Comparison of ENCODE assay signal across 14 cellular contexts in the genomic region with DNA sequence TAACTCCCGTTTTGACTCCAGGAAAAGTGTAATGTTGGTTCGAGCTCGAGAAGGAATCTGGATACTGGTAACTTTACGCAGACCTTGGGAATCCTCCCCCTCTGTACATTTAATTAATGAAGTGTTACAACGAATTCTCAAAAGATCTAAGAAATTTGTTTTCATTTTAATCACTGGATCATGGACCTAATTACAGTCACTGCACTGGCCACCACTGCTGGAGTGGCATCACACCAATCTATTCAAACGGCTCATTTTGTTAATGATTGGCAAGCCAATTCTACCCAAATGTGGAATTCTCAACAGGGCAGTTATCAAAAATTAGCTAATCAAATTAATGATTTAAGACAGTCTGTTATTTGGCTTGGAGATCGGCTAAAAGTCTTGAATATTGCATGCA. TPM values are rescaled to one million over a fixed set of nuclear protein-coding genes. Genes with fewer than 3 reads are reported as not detected.
DNase-seq lines count a peak whose midpoint lies in the region; ATAC-seq, FAIRE-seq and TF ChIP-seq lines count a peak whose summit lies in the region.
"Not testable (repeated sequence)": the region's sequence is repeated elsewhere in the genome, so short reads cannot be mapped to it uniquely, and the experiment has no call there.
"Had no signal": no experiment of that assay in that cellular context is flagged by ENCODE, and none has a peak within 500 bp of the region (broad histone marks: within the 10 kb centered on the region; RNA-seq: fewer than 3 reads in every experiment).

No MANE protein-coding gene starts in this region.

- H2AFZ ChIP-seq in K562 (ENCODE audit: low read depth, low read length) = not testable (repeated sequence)

- 14% methylated on average over 7 of the region's 7 CpGs for WGBS in K562 (ENCODE audit: insufficient coverage, low coverage, missing lambda C conversion rate)

- POLR2A ChIA-PET in K562 (lab: Yijun Ruan, JAX) = not testable (repeated sequence)

- in situ Hi-C loops in K562 (cut with MboI) = not testable (repeated sequence)

- H4K20me1 ChIP-seq in K562 (replicated peaks; ENCODE audit: control insufficient read depth, insufficient read depth, low read length) = not testable (repeated sequence)

- not testable (repeated sequence) for FAIRE-seq in K562 (lab: Jason Lieb, UNC)

- H3K27ac ChIP-seq in K562 (ENCODE audit: extremely low read depth, low read depth, low read length) = not testable (repeated sequence)

- TF ChIP-seq POLR2A in K562 (conservative IDR thresholded peaks at IDR 0.05) = not testable (repeated sequence)

- intact Hi-C loops in K562 (cut with micrococcal nuclease) = not testable (repeated sequence)

- not testable (repeated sequence) for ATAC-seq in K562

- H3K9ac ChIP-seq in K562 (ENCODE audit: insufficient read depth in 1 of 2, low read depth in 2 of 2, low read length in 2 of 2) = not testable (repeated sequence)

- BruUV-seq in K562 (replicated peaks; lab: Mats Ljungman, UMichigan) = not testable (repeated sequence)

- not testable (repeated sequence) for H3K4me3 ChIP-seq in K562

- TF ChIP-seq RAD21 in K562 (CRISPR knock-in tag; conservative IDR thresholded peaks at IDR 0.05 in 1 of 2, IDR thresholded peaks at IDR 0.05 in 1 of 2) = not testable (repeated sequence)

- CTCF ChIA-PET in K562 (lab: Yijun Ruan, JAX; ENCODE audit: low intra/inter-chr PET ratio) = not testable (repeated sequence)

- not testable (repeated sequence) for TF ChIP-seq CTCF in K562 (IDR thresholded peaks at IDR 0.05 in 2 of 3, conservative IDR thresholded peaks at IDR 0.05 in 1 of 3; ENCODE audit: insufficient read depth in 2 of 3, low read depth in 1 of 3, low read length in 3 of 3)

- H3K4me2 ChIP-seq in K562 (ENCODE audit: insufficient read depth, low read length) = not testable (repeated sequence)

- not testable (repeated sequence) for H3K4me1 ChIP-seq in K562 (replicated peaks in 1 of 2; ENCODE audit: control insufficient read depth in 2 of 2, insufficient read depth in 2 of 2, low read length in 2 of 2)

- H3K9me3 ChIP-seq in K562 (replicated peaks; ENCODE audit: control insufficient read depth, insufficient read depth, low read depth, low read length) = not testable (repeated sequence)

- H3K36me3 ChIP-seq in K562 (ENCODE audit: control insufficient read depth, insufficient read depth, low read length) = not testable (repeated sequence)

- peaks cover 18 to 30% of the 10 kb centered on the region in 2 experiments for H3K27me3 ChIP-seq in K562 (ENCODE audit: control insufficient read depth in 2 of 2, insufficient read depth in 2 of 2, low read length in 2 of 2)

- not testable (repeated sequence) for H3K9me1 ChIP-seq in K562 (ENCODE audit: control insufficient read depth, insufficient read depth, low read length)

- not testable (repeated sequence) for H3K79me2 ChIP-seq in K562 (ENCODE audit: control insufficient read depth, insufficient read depth, low read length)

- TF ChIP-seq EP300 in K562 (IDR thresholded peaks at IDR 0.05; ENCODE audit: low read length) = not testable (repeated sequence)

- DNase-seq in K562 (ENCODE audit: extremely low read depth in 1 of 4, low spot score in 3 of 4) = not testable (repeated sequence)

TF ChIP-seq in K562, 482 proteins besides CTCF, POLR2A, EP300 and RAD21:
- peak; percentile 77 for TF ChIP-seq CBX2 (IDR thresholded peaks at IDR 0.05; ENCODE audit: insufficient read depth, low read length, poor library complexity, severe bottlenecking)
- peak; percentile 29; the same call in 1 of the 2 replicates for TF ChIP-seq RNF2 (IDR thresholded peaks at IDR 0.05)
- peak; percentile 90 for TF ChIP-seq CBX8 (IDR thresholded peaks at IDR 0.05; ENCODE audit: borderline replicate concordance, extremely low read depth, low read depth, low read length, poor library complexity, severe bottlenecking)

RNA-seq across cellular contexts. Expression of a gene that starts 30.1 kb away (rescaled TPM):
- not detected in 2 replicates for total RNA-seq in K562 (2011; cell fraction: chromatin; rRNA removed; ENCODE audit: low replicate concordance)
- total RNA-seq in K562 (2011; cell fraction: nucleolus; rRNA removed) = not detected in 2 replicates
- total RNA-seq in K562 (2011; cell fraction: nucleoplasm; rRNA removed) = not detected in 2 replicates
- total RNA-seq in K562 (2014; rRNA removed) = not detected in 2 replicates
- not detected in 2 replicates for total RNA-seq in K562 (2014; rRNA removed; fragmentation: Illumina TruSeq; extraction: Trizol)
- not detected in 2 replicates for total RNA-seq in K562 (2015; rRNA removed; fragmentation: Illumina TruSeq; extraction: Trizol)
- not detected in 2 replicates for total RNA-seq in K562 (2021)
- polyA plus RNA-seq in K562 (2011; rRNA removed) = not detected in 2 replicates
- not detected in 2 replicates for polyA plus RNA-seq in K562 (2011; cell fraction: cytosol; rRNA removed)
- not detected in 2 replicates for polyA plus RNA-seq in K562 (2011; cell fraction: nucleus; rRNA removed)
- polyA plus RNA-seq in K562 (2012) = not detected in 2 replicates
- polyA plus RNA-seq in K562 (2014; fragmentation: Illumina TruSeq; extraction: Trizol) = not detected in 2 replicates
- not detected for polyA plus RNA-seq in K562 (2014; fragmentation: Nextera tagmentation; extraction: Ambion mirVana)
- polyA plus RNA-seq in K562 (2014; rRNA removed) = not detected in 2 replicates
- polyA minus RNA-seq in K562 (2011; rRNA and poly(A)+ RNA removed) = not detected in 2 replicates
- polyA minus RNA-seq in K562 (2011; cell fraction: cytosol; rRNA and poly(A)+ RNA removed) = not detected in 2 replicates
- not detected in 2 replicates for polyA minus RNA-seq in K562 (2011; cell fraction: nucleus; rRNA and poly(A)+ RNA removed)
- total RNA-seq: A172; A673; B cell; CD4-positive, alpha-beta memory T cell; CD4-positive, alpha-beta T cell; CD4-positive, CD25-positive, alpha-beta regulatory T cell; CD8-positive, alpha-beta memory T cell; CD8-positive, alpha-beta T cell had no signal
- polyA plus RNA-seq: A549; AG04450; BJ; CD14-positive monocyte; CD4-positive, alpha-beta memory T cell; CD4-positive, CD25-positive, alpha-beta regulatory T cell; CD8-positive, alpha-beta memory T cell had no signal

RNA-seq across cellular contexts. Expression of a gene that starts 54.0 kb away (rescaled TPM):
- not detected in 2 replicates for total RNA-seq in K562 (2011; cell fraction: chromatin; rRNA removed; ENCODE audit: low replicate concordance)
- not detected in 2 replicates for total RNA-seq in K562 (2011; cell fraction: nucleolus; rRNA removed)
- not detected in 2 replicates for total RNA-seq in K562 (2011; cell fraction: nucleoplasm; rRNA removed)
- total RNA-seq in K562 (2014; rRNA removed) (not detected in 2 replicates), K562 (2014; rRNA removed; fragmentation: Illumina TruSeq; extraction: Trizol) (not detected in 2 replicates), K562 (2015; rRNA removed; fragmentation: Illumina TruSeq; extraction: Trizol) (not detected in 2 replicates), K562 (2021) (not detected in 2 replicates)
- polyA plus RNA-seq in K562 (2011; rRNA removed) (not detected in 2 replicates), K562 (2014; fragmentation: Illumina TruSeq; extraction: Trizol) (not detected in 2 replicates), K562 (2014; fragmentation: Nextera tagmentation; extraction: Ambion mirVana) (not detected), K562 (2014; rRNA removed) (not detected in 2 replicates)
- polyA plus RNA-seq in K562 (2011; cell fraction: cytosol; rRNA removed) = not detected in 2 replicates
- polyA plus RNA-seq in K562 (2011; cell fraction: nucleus; rRNA removed) = not detected in 2 replicates
- not detected in 2 replicates for polyA plus RNA-seq in K562 (2012)
- not detected in 2 replicates for polyA minus RNA-seq in K562 (2011; rRNA and poly(A)+ RNA removed)
- polyA minus RNA-seq in K562 (2011; cell fraction: cytosol; rRNA and poly(A)+ RNA removed) = not detected in 2 replicates
- not detected in 2 replicates for polyA minus RNA-seq in K562 (2011; cell fraction: nucleus; rRNA and poly(A)+ RNA removed)
- total RNA-seq: A673; B cell; CD4-positive, alpha-beta memory T cell; CD8-positive, alpha-beta T cell; Daoy had no signal
- polyA plus RNA-seq: AG04450, BJ had no signal
